Comparison of ENCODE assay signal across 27 cellular contexts in the genomic region with DNA sequence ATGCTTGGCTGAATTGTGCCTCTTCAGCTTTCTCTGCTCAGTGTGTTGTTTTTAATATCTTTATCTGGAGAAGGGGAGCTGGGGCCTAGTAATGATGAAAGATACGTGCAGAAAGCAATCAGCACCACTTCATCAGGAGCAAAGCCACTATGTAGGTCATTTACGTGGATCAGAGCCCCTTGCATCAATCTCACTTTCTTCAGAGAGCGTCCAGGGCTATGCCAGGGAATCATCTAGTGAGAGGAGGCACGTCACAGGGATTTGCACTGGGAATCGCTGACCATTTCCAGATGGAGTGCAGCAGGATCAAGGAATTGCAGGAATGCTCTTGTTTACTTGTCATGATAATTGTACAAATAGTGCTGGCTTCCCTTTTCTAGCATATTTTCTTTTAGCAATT.
DNase-seq lines count a peak whose midpoint lies in the region; ATAC-seq and TF ChIP-seq lines count a peak whose summit lies in the region.
"Had no signal": no experiment of that assay in that cellular context is flagged by ENCODE, and none has a peak within 500 bp of the region (broad histone marks: within the 10 kb centered on the region; RNA-seq: fewer than 3 reads in every experiment).

No MANE protein-coding gene starts in this region.

- ATAC-seq in WTC11 (peak; percentile 50; the same call in 1 of the 2 replicates), gastroesophageal sphincter (peak; percentile 73)
- ATAC-seq in naive thymus-derived CD8-positive, alpha-beta T cell, result no peak
- ATAC-seq: activated T-helper 17 cell treated with anti-CD3 and anti-CD28 coated beads, Interleukin-2, amount 50 U/mL, for 72 hours; left ventricle myocardium superior; natural killer cell; Panc1; stimulated activated effector memory CD8-positive, alpha-beta T cell treated with anti-CD3 and anti-CD28 coated beads, Interleukin-12 subunit alpha, Interleukin-12 subunit beta, amount 100 ng/mL, for 72 hours had no signal

- no peak for TF ChIP-seq POLR2A in gastroesophageal sphincter (IDR thresholded peaks at IDR 0.05)

- CTCF ChIA-PET in WTC11 (lab: Charles Lee), result no interaction called here

- no peaks in the 10 kb centered on the region for H3K36me3 Mint-ChIP-seq in WTC11
- H3K36me3 Mint-ChIP-seq in naive thymus-derived CD8-positive, alpha-beta T cell, result no peaks in the 10 kb centered on the region
- H3K36me3 Mint-ChIP-seq: activated naive CD4-positive, alpha-beta T cell treated with anti-CD3 and anti-CD28 coated beads, Interleukin-2, amount 10 ng/mL, durations not matched to agents 7 days and 5 days; natural killer cell; stimulated activated effector memory CD8-positive, alpha-beta T cell treated with anti-CD3 and anti-CD28 coated beads, Interleukin-12 subunit alpha, Interleukin-12 subunit beta, amount 100 ng/mL, for 72 hours had no signal

- H3K27me3 Mint-ChIP-seq in WTC11 (ENCODE audit: low read depth), result peaks cover 4% of the 10 kb centered on the region
- H3K27me3 Mint-ChIP-seq in naive thymus-derived CD8-positive, alpha-beta T cell, result peaks cover 1 to 29% (median 2%) of the 10 kb centered on the region in 5 donors
- H3K27me3 Mint-ChIP-seq: activated CD4-positive, alpha-beta memory T cell treated with anti-CD3 and anti-CD28 coated beads, Interleukin-2, amount 10 ng/mL, durations not matched to agents 7 days and 5 days; activated naive CD4-positive, alpha-beta T cell treated with anti-CD3 and anti-CD28 coated beads, Interleukin-2, amount 10 ng/mL, durations not matched to agents 7 days and 5 days had no signal

- no peaks in the 10 kb centered on the region for H3K4me1 ChIP-seq in gastroesophageal sphincter
- H3K4me1 ChIP-seq: BLaER1 treated with 17β-estradiol and CSF1 and Interleukin-3, amounts not matched to agents 10 nM and 100 nM; prostate gland had no signal

- TF ChIP-seq CTCF in WTC11 (IDR thresholded peaks at IDR 0.05), result no peak
- TF ChIP-seq CTCF in gastroesophageal sphincter (IDR thresholded peaks at IDR 0.05), result no peak

- no peaks in the 10 kb centered on the region for H3K9me3 ChIP-seq in gastroesophageal sphincter
- H3K9me3 ChIP-seq: BLaER1 treated with 17β-estradiol and CSF1 and Interleukin-3, amounts not matched to agents 10 nM and 100 nM; prostate gland had no signal

- peak; percentile 10 for DNase-seq in AG08395 (ENCODE audit: low spot score)
- no peak for DNase-seq in WTC11 (ENCODE audit: low spot score)
- DNase-seq in mucosa of gallbladder (ENCODE audit: low spot score), result peak; percentile 46
- no peak for DNase-seq in GM19240 (ENCODE audit: insufficient read length, low spot score)
- DNase-seq in head of caudate nucleus, result no peak
- no peak for DNase-seq in naive thymus-derived CD8-positive, alpha-beta T cell
- DNase-seq in cerebellum (ENCODE audit: low spot score), result no peak
- DNase-seq: activated CD4-positive, alpha-beta memory T cell treated with anti-CD3 and anti-CD28 coated beads, Interleukin-2, amount 10 ng/mL, durations not matched to agents 7 days and 5 days; activated CD8-positive, alpha-beta memory T cell treated with anti-CD3 and anti-CD28 coated beads, Interleukin-2, amount 50 U/mL, for 48 hours; activated naive CD4-positive, alpha-beta T cell treated with anti-CD3 and anti-CD28 coated beads, Interleukin-2, amount 10 ng/mL, durations not matched to agents 7 days and 5 days; DMS153; HCEC 1CT; left ventricle myocardium superior; MV-4-11; natural killer cell; NCI-H1436 treated with DMSO at 0.1 percent for 48 hours; nucleus accumbens; SHP77 treated with DMSO at 0.1 percent for 48 hours; stimulated activated CD4-positive, alpha-beta T cell treated with anti-CD3 and anti-CD28 coated beads, Interleukin-15, amount 100 ng/mL, for 24 hours; trophoblast cell had no signal

- no peak overlapping the region; the same call in 1 of the 2 replicates for H3K27ac Mint-ChIP-seq in WTC11
- no peak overlapping the region for H3K27ac Mint-ChIP-seq in naive thymus-derived CD8-positive, alpha-beta T cell
- H3K27ac Mint-ChIP-seq: activated CD4-positive, alpha-beta memory T cell treated with anti-CD3 and anti-CD28 coated beads, Interleukin-2, amount 10 ng/mL, durations not matched to agents 7 days and 5 days; activated naive CD4-positive, alpha-beta T cell treated with anti-CD3 and anti-CD28 coated beads, Interleukin-2, amount 10 ng/mL, durations not matched to agents 7 days and 5 days; activated T-helper 17 cell treated with anti-CD3 and anti-CD28 coated beads, Interleukin-2, amount 50 U/mL, for 72 hours; natural killer cell; stimulated activated effector memory CD8-positive, alpha-beta T cell treated with anti-CD3 and anti-CD28 coated beads, Interleukin-12 subunit alpha, Interleukin-12 subunit beta, amount 100 ng/mL, for 72 hours; T-helper 2 cell treated with Interferon-gamma antibody and Interleukin-4, amounts not matched to agents 5 μg/mL and 100 μg/mL, for 36 hours had no signal

- WGBS in gastroesophageal sphincter (ENCODE audit: low coverage in 1 of 2), 2 donors, result 44% methylated on average over 4 of the region's 5 CpGs; no CpG with 5 or more reads in 1 of the 2 donors

- no peak for TF ChIP-seq EP300 in gastroesophageal sphincter (IDR thresholded peaks at IDR 0.05)

- H3K27me3 ChIP-seq in gastroesophageal sphincter, result peaks cover 7% of the 10 kb centered on the region
- H3K27me3 ChIP-seq: BLaER1 treated with 17β-estradiol and CSF1 and Interleukin-3, amounts not matched to agents 10 nM and 100 nM had no signal

- no peak overlapping the region for H3K4me3 Mint-ChIP-seq in WTC11
- no peak overlapping the region for H3K4me3 Mint-ChIP-seq in naive thymus-derived CD8-positive, alpha-beta T cell
- H3K4me3 Mint-ChIP-seq: activated CD4-positive, alpha-beta memory T cell treated with anti-CD3 and anti-CD28 coated beads, Interleukin-2, amount 10 ng/mL, durations not matched to agents 7 days and 5 days; activated naive CD4-positive, alpha-beta T cell treated with anti-CD3 and anti-CD28 coated beads, Interleukin-2, amount 10 ng/mL, durations not matched to agents 7 days and 5 days; activated T-helper 17 cell treated with anti-CD3 and anti-CD28 coated beads, Interleukin-2, amount 50 U/mL, for 72 hours; natural killer cell; stimulated activated effector memory CD8-positive, alpha-beta T cell treated with anti-CD3 and anti-CD28 coated beads, Interleukin-12 subunit alpha, Interleukin-12 subunit beta, amount 100 ng/mL, for 72 hours; T-helper 2 cell treated with Interferon-gamma antibody and Interleukin-4, amounts not matched to agents 5 μg/mL and 100 μg/mL, for 36 hours had no signal

- intact Hi-C loops in head of caudate nucleus (cut with DNase I), result no loop called here

- H3K4me1 Mint-ChIP-seq in WTC11, result peaks cover 18% of the 10 kb centered on the region
- no peaks in the 10 kb centered on the region for H3K4me1 Mint-ChIP-seq in naive thymus-derived CD8-positive, alpha-beta T cell
- H3K4me1 Mint-ChIP-seq: activated CD4-positive, alpha-beta memory T cell treated with anti-CD3 and anti-CD28 coated beads, Interleukin-2, amount 10 ng/mL, durations not matched to agents 7 days and 5 days; activated naive CD4-positive, alpha-beta T cell treated with anti-CD3 and anti-CD28 coated beads, Interleukin-2, amount 10 ng/mL, durations not matched to agents 7 days and 5 days; activated T-helper 17 cell treated with anti-CD3 and anti-CD28 coated beads, Interleukin-2, amount 50 U/mL, for 72 hours; natural killer cell; stimulated activated effector memory CD8-positive, alpha-beta T cell treated with anti-CD3 and anti-CD28 coated beads, Interleukin-12 subunit alpha, Interleukin-12 subunit beta, amount 100 ng/mL, for 72 hours had no signal

- H3K9me3 Mint-ChIP-seq in WTC11, result no peaks in the 10 kb centered on the region
- H3K9me3 Mint-ChIP-seq in naive thymus-derived CD8-positive, alpha-beta T cell, result peaks cover 0 to 12% (median 0%) of the 10 kb centered on the region in 9 donors
- H3K9me3 Mint-ChIP-seq: activated CD4-positive, alpha-beta memory T cell treated with anti-CD3 and anti-CD28 coated beads, Interleukin-2, amount 10 ng/mL, durations not matched to agents 7 days and 5 days; activated naive CD4-positive, alpha-beta T cell treated with anti-CD3 and anti-CD28 coated beads, Interleukin-2, amount 10 ng/mL, durations not matched to agents 7 days and 5 days; activated T-helper 17 cell treated with anti-CD3 and anti-CD28 coated beads, Interleukin-2, amount 50 U/mL, for 72 hours; natural killer cell; T-helper 2 cell treated with Interferon-gamma antibody and Interleukin-4, amounts not matched to agents 5 μg/mL and 100 μg/mL, for 36 hours had no signal

- no peak overlapping the region for H3K4me3 ChIP-seq in gastroesophageal sphincter
- H3K4me3 ChIP-seq: BLaER1 treated with 17β-estradiol and CSF1 and Interleukin-3, amounts not matched to agents 10 nM and 100 nM; prostate gland had no signal

- POLR2A ChIA-PET in WTC11 (lab: Charles Lee), result no interaction called here
- POLR2A ChIA-PET in naive thymus-derived CD8-positive, alpha-beta T cell (lab: Charles Lee), result no interaction called here

- H3K36me3 ChIP-seq in gastroesophageal sphincter, result no peaks in the 10 kb centered on the region
- H3K36me3 ChIP-seq: BLaER1 treated with 17β-estradiol and CSF1 and Interleukin-3, amounts not matched to agents 10 nM and 100 nM; prostate gland had no signal

- H3K27ac ChIP-seq in gastroesophageal sphincter, result no peak overlapping the region
- H3K27ac ChIP-seq: BLaER1 treated with 17β-estradiol and CSF1 and Interleukin-3, amounts not matched to agents 10 nM and 100 nM; prostate gland had no signal

TF ChIP-seq in WTC11, 78 proteins besides CTCF, POLR2A, EP300 and RAD21:
- TF ChIP-seq NR2C2 (CRISPR knock-in tag; IDR thresholded peaks at IDR 0.05) (no peak), HMGA2 (CRISPR knock-in tag; IDR thresholded peaks at IDR 0.05) (no peak), SMAD4 (CRISPR knock-in tag; IDR thresholded peaks at IDR 0.05) (no peak), ZNF416 (CRISPR knock-in tag; IDR thresholded peaks at IDR 0.05) (no peak)

Comparison
In these comparisons a context has a peak if more than half of its experiments do, and no peak if none do; other contexts are left out.
1. DNase-seq: peak in AG08395 (single experiment) and mucosa of gallbladder (single experiment); none in WTC11 (single experiment), GM19240 (single experiment), head of caudate nucleus (0 of 42), naive thymus-derived CD8-positive, alpha-beta T cell (0 of 10) and cerebellum (single experiment).
2. ATAC-seq: peak in WTC11 (single experiment) and gastroesophageal sphincter (single experiment); none in naive thymus-derived CD8-positive, alpha-beta T cell (0 of 2).